In the genomic region with DNA sequence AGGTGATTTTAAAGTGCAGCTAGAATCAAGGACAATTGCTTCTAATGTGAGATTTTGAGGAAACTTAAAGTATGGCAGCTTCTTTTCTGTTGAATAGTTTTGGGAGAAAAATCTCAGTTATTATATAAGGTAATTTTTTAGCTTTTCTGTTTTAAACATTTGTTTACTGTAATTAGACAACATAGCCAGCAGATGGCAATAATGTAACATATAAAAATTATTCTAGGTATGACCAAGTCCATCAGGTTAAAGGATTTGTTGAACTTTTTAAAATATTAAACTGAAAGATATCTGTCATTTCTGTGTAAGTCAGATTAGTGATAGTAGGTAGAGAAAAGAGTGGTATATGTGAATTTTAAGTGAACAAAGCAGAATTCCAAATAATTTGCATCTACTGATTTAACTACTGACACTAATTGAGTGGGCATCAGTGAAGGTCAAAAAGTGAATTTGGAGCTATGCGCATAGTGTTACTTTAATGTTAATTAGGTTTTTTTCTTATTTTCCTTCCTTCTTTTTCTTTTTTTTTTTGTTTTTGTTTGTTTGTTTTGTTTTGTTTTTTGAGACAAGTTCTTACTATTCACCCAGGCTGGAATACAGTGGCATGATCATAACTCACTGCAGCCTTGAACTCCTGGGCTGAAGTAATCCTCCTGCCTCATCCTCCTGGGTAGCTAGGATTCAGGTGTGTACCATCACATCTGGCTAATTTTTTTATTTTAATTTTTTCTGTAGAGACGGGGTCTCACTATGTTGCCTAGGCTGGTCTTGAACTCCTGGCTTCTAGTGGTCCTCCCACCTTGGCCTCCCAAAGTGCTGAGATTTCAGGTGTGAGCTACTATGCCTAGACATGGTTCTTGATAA, we compare ENCODE assay signal across 7 cellular contexts. TPM values are rescaled to one million over a fixed set of nuclear protein-coding genes. Genes with fewer than 3 reads are reported as not detected.
DNase-seq lines count a peak whose midpoint lies in the region; ATAC-seq, FAIRE-seq and TF ChIP-seq lines count a peak whose summit lies in the region.

No MANE protein-coding gene starts in this region.

- H4K20me1 ChIP-seq in Loucy (ENCODE audit: insufficient read depth, low read length, poor library complexity, severe bottlenecking) (peaks cover 4% of the 10 kb centered on the region), astrocyte (ENCODE audit: insufficient read depth, low read length) (peaks cover 23% of the 10 kb centered on the region)

- peak; percentile 46 for TF ChIP-seq CTCF in Loucy (conservative IDR thresholded peaks at IDR 0.05; ENCODE audit: low read length)
- peak; percentile 38 for TF ChIP-seq CTCF in astrocyte (IDR thresholded peaks at IDR 0.05; ENCODE audit: insufficient read depth, low read depth, low read length)

- no peaks in the 10 kb centered on the region; the same call in none of the 2 replicates for H3K79me2 ChIP-seq in Loucy (ENCODE audit: insufficient read depth, low read length)
- H3K79me2 ChIP-seq in astrocyte (ENCODE audit: insufficient read depth, low read length) = peaks cover 10% of the 10 kb centered on the region

- H3K9me3 Mint-ChIP-seq in astrocyte (ENCODE audit: unreplicated experiment) = no peaks in the 10 kb centered on the region
- H3K9me3 Mint-ChIP-seq in naive thymus-derived CD4-positive, alpha-beta T cell = no peaks in the 10 kb centered on the region

- peaks cover 4% of the 10 kb centered on the region for H3K36me3 Mint-ChIP-seq in astrocyte (ENCODE audit: low read depth, unreplicated experiment)
- peaks cover 2 to 11% (median 5%) of the 10 kb centered on the region in 5 donors for H3K36me3 Mint-ChIP-seq in naive thymus-derived CD4-positive, alpha-beta T cell

- H3K9me3 ChIP-seq in Loucy (ENCODE audit: insufficient read depth, low read depth, low read length) (no peaks in the 10 kb centered on the region), astrocyte (ENCODE audit: insufficient read depth, low read depth, low read length) (no peaks in the 10 kb centered on the region)
- no peaks in the 10 kb centered on the region for H3K9me3 ChIP-seq in naive thymus-derived CD4-positive, alpha-beta T cell (ENCODE audit: control insufficient read depth in 2 of 3, low read length in 3 of 3)

- H3K4me1 Mint-ChIP-seq in astrocyte (ENCODE audit: low read depth, unreplicated experiment) = no peaks in the 10 kb centered on the region
- H3K4me1 Mint-ChIP-seq in naive thymus-derived CD4-positive, alpha-beta T cell = peaks cover 2 to 26% (median 17%) of the 10 kb centered on the region in 7 donors

- POLR2A ChIA-PET in naive thymus-derived CD4-positive, alpha-beta T cell (lab: Charles Lee) = interaction anchor here (1.0 to 1.4 kb wide), 2 partner anchors 264 to 276 kb away, joined by 4 to 6 read pairs; partner anchors contain the start of gene NFKBIA

- no peaks in the 10 kb centered on the region for H3F3A ChIP-seq in Loucy (ENCODE audit: low read depth)

- H3K4me2 ChIP-seq in Loucy (ENCODE audit: low read depth, low read length, poor library complexity, severe bottlenecking) = no peak overlapping the region
- no peak overlapping the region for H3K4me2 ChIP-seq in astrocyte (ENCODE audit: low read length)

- CTCF ChIA-PET in naive thymus-derived CD4-positive, alpha-beta T cell (lab: Charles Lee) = interaction anchor here (0.6 to 3.4 kb wide), 12 partner anchors 8 to 605 kb away, joined by 3 to 14 read pairs (median 4); partner anchors contain the start of gene NFKBIA

- H3K36me3 ChIP-seq in Loucy (ENCODE audit: insufficient read depth, low read length) (no peaks in the 10 kb centered on the region), astrocyte (ENCODE audit: insufficient read depth, low read length) (no peaks in the 10 kb centered on the region)
- peaks cover 0 to 3% (median 0%) of the 10 kb centered on the region in 3 experiments for H3K36me3 ChIP-seq in naive thymus-derived CD4-positive, alpha-beta T cell (ENCODE audit: control insufficient read depth in 2 of 3, insufficient read depth in 3 of 3, low read length in 3 of 3)

- H2AFZ ChIP-seq in Loucy (ENCODE audit: low read length) (no peak overlapping the region), astrocyte (ENCODE audit: low read depth, low read length) (no peak overlapping the region)

- H3K9ac ChIP-seq in Loucy (ENCODE audit: low read depth, low read length, poor library complexity, severe bottlenecking) (no peak overlapping the region), astrocyte (ENCODE audit: low read length) (no peak overlapping the region)

- H3K27ac Mint-ChIP-seq in astrocyte (ENCODE audit: unreplicated experiment) = no peak overlapping the region
- H3K27ac Mint-ChIP-seq in naive thymus-derived CD4-positive, alpha-beta T cell = peak overlapping the region in 6 of 9 donors; percentile 65 to 91 (median 75)

- H3K4me1 ChIP-seq in Loucy (ENCODE audit: insufficient read depth, low read length, poor library complexity, severe bottlenecking) (no peaks in the 10 kb centered on the region), astrocyte (ENCODE audit: insufficient read depth, low read length) (no peaks in the 10 kb centered on the region)
- no peaks in the 10 kb centered on the region for H3K4me1 ChIP-seq in naive thymus-derived CD4-positive, alpha-beta T cell (ENCODE audit: control insufficient read depth in 2 of 2, insufficient read depth in 2 of 2, low read length in 2 of 2)

- DNase-seq in ELR (ENCODE audit: low read depth) (peak; percentile 57), astrocyte (ENCODE audit: low read depth) (no peak), 8988T (no peak), NOMO-1 treated with DMSO at 0.1 percent for 48 hours (lab: John Stamatoyannopoulos, UW; ENCODE audit: unreplicated experiment) (no peak), iPS-NIHi11 (ENCODE audit: low spot score) (no peak)
- peak in 4 of 9 donors; percentile 24 to 57 (median 40) for DNase-seq in naive thymus-derived CD4-positive, alpha-beta T cell

- intact Hi-C loops in naive thymus-derived CD4-positive, alpha-beta T cell (cut with micrococcal nuclease) = loop anchor here (1.0 to 10.0 kb wide), 7 partner anchors 19 to 671 kb away; partner anchors contain the start of genes PRORP (in 1 of the 2) and PSMA6 (in 1 of the 2)

- no peak overlapping the region for H3K4me3 Mint-ChIP-seq in astrocyte (ENCODE audit: unreplicated experiment)
- H3K4me3 Mint-ChIP-seq in naive thymus-derived CD4-positive, alpha-beta T cell = no peak overlapping the region

- no peaks in the 10 kb centered on the region for H3K27me3 ChIP-seq in Loucy (ENCODE audit: insufficient read depth, low read length, poor library complexity, severe bottlenecking)
- no peaks in the 10 kb centered on the region for H3K27me3 ChIP-seq in astrocyte (ENCODE audit: insufficient read depth, low read length)
- H3K27me3 ChIP-seq in naive thymus-derived CD4-positive, alpha-beta T cell (ENCODE audit: control insufficient read depth in 2 of 2, insufficient read depth in 2 of 2, low read length in 2 of 2) = no peaks in the 10 kb centered on the region

- H3K27me3 Mint-ChIP-seq in astrocyte (ENCODE audit: low read depth, unreplicated experiment) = no peaks in the 10 kb centered on the region
- no peaks in the 10 kb centered on the region for H3K27me3 Mint-ChIP-seq in naive thymus-derived CD4-positive, alpha-beta T cell

- peak; percentile 69 for ATAC-seq in naive thymus-derived CD4-positive, alpha-beta T cell

- no peak for FAIRE-seq in astrocyte (lab: Jason Lieb, UNC)

- H3K4me3 ChIP-seq in Loucy (ENCODE audit: low read length, poor library complexity, severe bottlenecking) = no peak overlapping the region
- H3K4me3 ChIP-seq in astrocyte (ENCODE audit: insufficient read depth, low read depth, low read length) = no peak overlapping the region
- H3K4me3 ChIP-seq in naive thymus-derived CD4-positive, alpha-beta T cell (ENCODE audit: low read length) = no peak overlapping the region

- H3K9me2 ChIP-seq in Loucy (replicated peaks; ENCODE audit: low read depth, low read length) = no peaks in the 10 kb centered on the region

- H3K27ac ChIP-seq in astrocyte (ENCODE audit: low read depth, low read length) = no peak overlapping the region
- peak overlapping the region; percentile 40 for H3K27ac ChIP-seq in naive thymus-derived CD4-positive, alpha-beta T cell (ENCODE audit: low read depth, low read length)

RNA-seq across cellular contexts. Expression of gene PRORP, which starts 18.6 kb away (rescaled TPM):
- total RNA-seq in astrocyte = 27.8 and 32.4 TPM in 2 replicates
- total RNA-seq in naive thymus-derived CD4-positive, alpha-beta T cell = 10 to 100 TPM; 31.2 to 40.9 (median 38.4) TPM
- 10 to 100 TPM; 67.4 to 77.3 TPM for polyA plus RNA-seq in naive thymus-derived CD4-positive, alpha-beta T cell

RNA-seq across cellular contexts. Expression of gene PPP2R3C, which starts 19.2 kb away (rescaled TPM):
- total RNA-seq in astrocyte = 24.4 and 28.3 TPM in 2 replicates
- 10 to 100 TPM; 31.4 to 43.3 (median 33.5) TPM for total RNA-seq in naive thymus-derived CD4-positive, alpha-beta T cell
- 10 to 100 TPM; 51.9 to 52.2 TPM for polyA plus RNA-seq in naive thymus-derived CD4-positive, alpha-beta T cell
